In the genomic region with DNA sequence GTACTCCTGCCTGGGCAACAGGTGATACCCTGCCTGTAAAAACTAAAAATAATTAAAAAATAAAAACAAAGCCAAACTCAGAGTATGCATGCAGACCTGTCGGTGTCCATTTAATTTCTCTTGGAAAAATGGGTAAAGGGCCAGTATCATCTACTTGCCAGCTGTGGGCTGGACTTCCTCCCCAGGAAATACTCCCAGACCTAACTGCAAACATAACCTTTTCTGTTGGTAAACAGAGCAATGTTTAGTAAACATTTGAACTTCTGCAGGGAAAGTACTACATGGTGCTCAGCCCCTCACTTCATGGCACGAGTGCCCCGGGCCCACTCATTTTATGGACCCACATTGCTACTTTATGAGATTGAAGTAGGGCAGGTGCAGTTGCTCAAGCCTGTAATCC, we compare ENCODE assay signal across 6 cellular contexts.
"Had no signal": no experiment of that assay in that cellular context is flagged by ENCODE, and none has a peak within 500 bp of the region (broad histone marks: within the 10 kb centered on the region; RNA-seq: fewer than 3 reads in every experiment).

No MANE protein-coding gene starts in this region.

- H3K36me3 ChIP-seq: HAP-1 had no signal

- DNase-seq: GM23248, GOT3, H7, KBM-7 had no signal

- H3K27ac ChIP-seq: GM23248 had no signal

- H3K4me1 ChIP-seq: HAP-1 had no signal

- ATAC-seq: HCT116 had no signal

- H3K4me3 ChIP-seq: GM23248, HAP-1 had no signal

- H3K9me3 ChIP-seq: HAP-1 had no signal
